In the genomic region with DNA sequence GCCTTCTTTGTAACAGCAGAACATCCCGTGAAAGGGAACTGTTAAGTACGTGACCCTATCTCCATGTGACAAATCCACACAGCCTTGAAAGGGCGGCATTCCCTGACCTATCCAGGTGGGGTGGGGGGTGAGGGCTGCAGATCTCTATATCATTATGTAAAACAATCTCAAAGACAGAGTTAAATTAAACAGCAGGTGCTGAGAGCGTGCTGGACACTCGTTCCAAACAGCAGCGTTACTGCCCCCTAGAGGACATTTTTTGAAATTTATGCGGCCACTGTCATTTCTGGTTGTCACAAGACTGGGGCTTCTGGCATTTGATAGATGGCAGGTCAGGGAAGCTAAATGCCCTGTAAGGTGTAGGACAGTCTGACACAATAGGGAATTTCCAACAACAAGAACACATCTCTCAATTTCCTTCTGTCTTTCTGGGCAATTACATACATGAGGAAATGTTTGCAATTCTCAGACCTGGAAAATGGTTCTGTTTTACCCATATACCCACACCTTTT, we compare ENCODE assay signal across 8 cellular contexts. TPM values are rescaled to one million over a fixed set of nuclear protein-coding genes. Genes with fewer than 3 reads are reported as not detected.
DNase-seq lines count a peak whose midpoint lies in the region; ATAC-seq and TF ChIP-seq lines count a peak whose summit lies in the region.

No MANE protein-coding gene starts in this region.

- peaks cover 0 to 2% of the 10 kb centered on the region in 2 donors for H3K4me1 ChIP-seq in neuronal stem cell (ENCODE audit: control insufficient read depth in 2 of 2, insufficient read depth in 1 of 2, low read depth in 1 of 2, low read length in 2 of 2)

- H3K27ac Mint-ChIP-seq in activated T-helper 17 cell treated with anti-CD3 and anti-CD28 coated beads, Interleukin-2, amount 50 U/mL, for 72 hours, result no peak overlapping the region

- no CpG with 5 or more reads among the region's 7 CpGs for WGBS in neuronal stem cell (ENCODE audit: extremely low coverage in 2 of 2, insufficient read length in 2 of 2, insufficient replicate concordance in 1 of 2), 2 donors

- no peaks in the 10 kb centered on the region for H3K79me1 ChIP-seq in neuronal stem cell (ENCODE audit: low read depth, low read length)

- peak; percentile 90 for DNase-seq in DMS53 treated with DMSO at 0.1 percent for 48 hours (lab: John Stamatoyannopoulos, UW; ENCODE audit: unreplicated experiment)
- peak; percentile 73 for DNase-seq in M059J (ENCODE audit: low read depth)
- peak; percentile 89 for DNase-seq in RPMI8226
- DNase-seq in fibroblast of the aortic adventitia (ENCODE audit: low read depth), result peak; percentile 76
- DNase-seq in neuronal stem cell (ENCODE audit: low spot score), result peak; percentile 86

- H3K23ac ChIP-seq in neuronal stem cell (ENCODE audit: low read depth, low read length, poor library complexity), result no peak overlapping the region

- no peaks in the 10 kb centered on the region for H3K36me3 Mint-ChIP-seq in activated T-helper 17 cell treated with anti-CD3 and anti-CD28 coated beads, Interleukin-2, amount 50 U/mL, for 72 hours (ENCODE audit: low read depth)

- no peak overlapping the region for H2BK5ac ChIP-seq in neuronal stem cell (ENCODE audit: low read length)

- no peak overlapping the region for H4K8ac ChIP-seq in neuronal stem cell (ENCODE audit: low read depth, low read length)

- H3K4me3 ChIP-seq in fibroblast of the aortic adventitia (ENCODE audit: low read depth, low read length) (no peak overlapping the region), neuronal stem cell (ENCODE audit: low read length in 2 of 2) (no peak overlapping the region)

- H3K27ac ChIP-seq in neuronal stem cell (replicated peaks; ENCODE audit: low read length), result no peak overlapping the region

- H2AK5ac ChIP-seq in neuronal stem cell (ENCODE audit: low read depth, low read length), result no peak overlapping the region

- no peaks in the 10 kb centered on the region for H3K27me3 Mint-ChIP-seq in activated T-helper 17 cell treated with anti-CD3 and anti-CD28 coated beads, Interleukin-2, amount 50 U/mL, for 72 hours

- peaks cover 0 to 24% (median 2%) of the 10 kb centered on the region in 3 experiments for H3K27me3 ChIP-seq in neuronal stem cell (ENCODE audit: control insufficient read depth in 3 of 3, insufficient read depth in 3 of 3, low read depth in 1 of 3, low read length in 3 of 3)

- peak; percentile 70 for ATAC-seq in activated T-helper 17 cell treated with anti-CD3 and anti-CD28 coated beads, Interleukin-2, amount 50 U/mL, for 72 hours (replicated peaks)
- ATAC-seq in GM19463 (IDR thresholded peaks at IDR 0.05; ENCODE audit: unreplicated experiment) (no peak), GM19395 (IDR thresholded peaks at IDR 0.05; ENCODE audit: unreplicated experiment) (no peak)

- TF ChIP-seq CTCF in fibroblast of the aortic adventitia (IDR thresholded peaks at IDR 0.05; ENCODE audit: insufficient read depth, low read length), result peak; percentile 76

- peak overlapping the region; percentile 65 for H2AFZ ChIP-seq in neuronal stem cell (ENCODE audit: low read length)

- no peak overlapping the region for H4K91ac ChIP-seq in neuronal stem cell (ENCODE audit: low read depth, low read length, poor library complexity)

- H3K9me3 Mint-ChIP-seq in activated T-helper 17 cell treated with anti-CD3 and anti-CD28 coated beads, Interleukin-2, amount 50 U/mL, for 72 hours, result no peaks in the 10 kb centered on the region

- no peak overlapping the region for H2BK12ac ChIP-seq in neuronal stem cell (ENCODE audit: low read length)

- H3K4ac ChIP-seq in neuronal stem cell (ENCODE audit: low read length), result no peak overlapping the region

- no peak overlapping the region for H3K18ac ChIP-seq in neuronal stem cell (ENCODE audit: low read length)

- H2BK15ac ChIP-seq in neuronal stem cell (ENCODE audit: low read length), result no peak overlapping the region

- H3K4me3 Mint-ChIP-seq in activated T-helper 17 cell treated with anti-CD3 and anti-CD28 coated beads, Interleukin-2, amount 50 U/mL, for 72 hours, result no peak overlapping the region

- H3K4me1 Mint-ChIP-seq in activated T-helper 17 cell treated with anti-CD3 and anti-CD28 coated beads, Interleukin-2, amount 50 U/mL, for 72 hours, result no peaks in the 10 kb centered on the region

- no peaks in the 10 kb centered on the region for H3K36me3 ChIP-seq in neuronal stem cell (replicated peaks in 1 of 2; ENCODE audit: control insufficient read depth in 2 of 2, insufficient read depth in 2 of 2, low read length in 2 of 2)

- no peak overlapping the region for H3K14ac ChIP-seq in neuronal stem cell (ENCODE audit: low read length)

- H3K9ac ChIP-seq in neuronal stem cell (ENCODE audit: low read depth, low read length, poor library complexity), result no peak overlapping the region

- no peak overlapping the region for H3K4me2 ChIP-seq in neuronal stem cell (ENCODE audit: insufficient read depth, low read length, poor library complexity, severe bottlenecking)

- no peak overlapping the region for H2BK120ac ChIP-seq in neuronal stem cell (ENCODE audit: low read depth, low read length)

- H3K9me3 ChIP-seq in neuronal stem cell (replicated peaks in 1 of 2; ENCODE audit: control insufficient read depth in 2 of 2, insufficient read depth in 1 of 2, low read depth in 1 of 2, low read length in 2 of 2), result no peaks in the 10 kb centered on the region

RNA-seq across cellular contexts. Expression of a gene that starts 6.7 kb away (rescaled TPM):
- 111 and 138 TPM in 2 replicates for total RNA-seq in M059J (2014; rRNA removed; shearing (Covaris generic))
- total RNA-seq in activated T-helper 17 cell treated with anti-CD3 and anti-CD28 coated beads, Interleukin-2, amount 50 U/mL, for 72 hours, result 100 to 1,000 TPM in 1 of 2 donors, 10 to 100 TPM in 1; 60.3 to 114 TPM
- 61.5 and 62.7 TPM in 2 replicates for total RNA-seq in fibroblast of the aortic adventitia (ENCODE audit: low replicate concordance)
- 84.8 TPM for polyA plus RNA-seq in neuronal stem cell (2013, experiment 1 of 2)
- 84.0 TPM for polyA plus RNA-seq in neuronal stem cell (2013, experiment 2 of 2)

RNA-seq across cellular contexts. Expression of a gene that starts 13.8 kb away (rescaled TPM):
- total RNA-seq in M059J (2014; rRNA removed; shearing (Covaris generic)), result 284 and 317 TPM in 2 replicates
- total RNA-seq in activated T-helper 17 cell treated with anti-CD3 and anti-CD28 coated beads, Interleukin-2, amount 50 U/mL, for 72 hours, result 10 to 100 TPM; 48.5 to 54.5 TPM
- 241 and 592 TPM in 2 replicates for total RNA-seq in fibroblast of the aortic adventitia (ENCODE audit: low replicate concordance)
- 54.1 TPM for polyA plus RNA-seq in neuronal stem cell (2013, experiment 1 of 2)
- 53.7 TPM for polyA plus RNA-seq in neuronal stem cell (2013, experiment 2 of 2)

RNA-seq across cellular contexts. Expression of a gene that starts 22.9 kb away (rescaled TPM):
- total RNA-seq in M059J (2014; rRNA removed; shearing (Covaris generic)), result 0.12 TPM in 1 of 2 replicates, not detected in the other
- total RNA-seq in activated T-helper 17 cell treated with anti-CD3 and anti-CD28 coated beads, Interleukin-2, amount 50 U/mL, for 72 hours, result under 1 TPM; 0.41 to 0.53 TPM
- total RNA-seq in fibroblast of the aortic adventitia (ENCODE audit: low replicate concordance), result not detected in 2 replicates
- polyA plus RNA-seq in neuronal stem cell (2013, experiment 1 of 2), result 0.25 TPM
- polyA plus RNA-seq in neuronal stem cell (2013, experiment 2 of 2), result 0.19 TPM

RNA-seq across cellular contexts. Expression of a gene that starts 32.3 kb away (rescaled TPM):
- 1.4 and 5.2 TPM in 2 replicates for total RNA-seq in M059J (2014; rRNA removed; shearing (Covaris generic))
- total RNA-seq in activated T-helper 17 cell treated with anti-CD3 and anti-CD28 coated beads, Interleukin-2, amount 50 U/mL, for 72 hours, result under 1 TPM; 0.17 to 0.32 TPM
- 3.1 and 18.5 TPM in 2 replicates for total RNA-seq in fibroblast of the aortic adventitia (ENCODE audit: low replicate concordance)
- polyA plus RNA-seq in neuronal stem cell (2013, experiment 1 of 2), result 34.5 TPM
- polyA plus RNA-seq in neuronal stem cell (2013, experiment 2 of 2), result 33.1 TPM

RNA-seq across cellular contexts. Expression of a gene that starts 58.1 kb away (rescaled TPM):
- total RNA-seq in M059J (2014; rRNA removed; shearing (Covaris generic)), result 0.07 and 0.25 TPM in 2 replicates
- total RNA-seq in activated T-helper 17 cell treated with anti-CD3 and anti-CD28 coated beads, Interleukin-2, amount 50 U/mL, for 72 hours, result 1 to 10 TPM; 2.2 to 3.7 TPM
- 0.36 TPM in 1 of 2 replicates, not detected in the other for total RNA-seq in fibroblast of the aortic adventitia (ENCODE audit: low replicate concordance)
- polyA plus RNA-seq in neuronal stem cell (2013, experiment 1 of 2), result 6.4 TPM
- polyA plus RNA-seq in neuronal stem cell (2013, experiment 2 of 2), result 7.5 TPM
